8 cellular contexts compared by ENCODE assay signal in the genomic region with DNA sequence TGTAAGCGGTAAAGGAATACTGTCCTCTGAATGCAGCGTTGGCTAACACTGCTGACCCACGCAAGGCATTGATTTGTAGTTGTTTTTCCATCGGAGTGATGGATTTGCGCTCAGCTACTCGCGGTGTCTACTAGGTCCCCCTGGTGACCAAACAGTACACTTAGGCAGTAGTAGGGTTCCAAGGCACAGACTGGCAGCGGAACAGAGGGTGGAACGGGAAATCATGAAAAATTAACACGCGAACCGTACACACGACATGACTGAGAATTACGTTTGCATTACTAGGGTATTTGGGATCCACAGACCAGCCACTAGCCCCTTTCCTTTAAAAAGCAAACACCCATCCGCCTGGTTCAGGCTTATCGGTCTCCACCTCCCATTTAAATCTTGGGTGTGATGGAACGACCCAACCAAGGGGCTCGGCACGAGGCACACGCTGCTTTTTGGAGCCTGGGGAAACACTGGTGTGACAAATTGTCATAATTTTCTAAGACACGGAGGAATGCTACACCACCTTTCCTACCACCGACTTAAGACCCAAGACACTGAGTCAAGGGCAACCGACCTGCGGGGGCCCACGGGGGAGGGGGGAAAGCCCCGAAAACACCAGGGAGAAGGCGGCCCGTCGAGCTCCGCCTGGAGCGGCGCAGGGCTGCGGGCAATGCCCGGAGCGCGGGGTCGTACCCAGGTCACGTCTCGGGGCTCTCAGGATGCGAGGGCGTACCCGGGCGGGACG. TPM values are rescaled to one million over a fixed set of nuclear protein-coding genes. Genes with fewer than 3 reads are reported as not detected.
DNase-seq lines count a peak whose midpoint lies in the region; ATAC-seq and TF ChIP-seq lines count a peak whose summit lies in the region.

No MANE protein-coding gene starts in this region.

- H3K4me3 Mint-ChIP-seq in activated T-cell treated with anti-CD3 and anti-CD28 coated beads, Interleukin-2, amount 50 U/mL, for 72 hours = peak overlapping the region; percentile 93 to 95
- peak overlapping the region in 1 of 2 donors; percentile 95 for H3K4me3 Mint-ChIP-seq in stimulated activated naive B cell treated with anti-CD40 and anti-IgM and Interleukin-4, amounts not matched to agents 10 μg/mL and 1 μg/mL and 100 μg/mL, for 72 hours

- peak overlapping the region; percentile 93 to 98 (median 95) for H3K27ac ChIP-seq in esophagus squamous epithelium

- H3K36me3 ChIP-seq in NT2/D1 (ENCODE audit: insufficient read depth, insufficient read length, low read length) = no peaks in the 10 kb centered on the region
- no peaks in the 10 kb centered on the region for H3K36me3 ChIP-seq in esophagus squamous epithelium

- peak; percentile 76 for DNase-seq in Caki2 (ENCODE audit: low read depth)
- DNase-seq in GM20000 (ENCODE audit: low spot score) = peak; percentile 70
- DNase-seq in HS-27A (ENCODE audit: low read depth) = peak; percentile 73
- DNase-seq in NT2/D1 (ENCODE audit: low read depth, low spot score) = peak; percentile 42
- peak; percentile 64 to 67 for DNase-seq in activated T-cell treated with anti-CD3 and anti-CD28 coated beads, Interleukin-2, amount 50 U/mL, for 72 hours
- no peak for DNase-seq in esophagus squamous epithelium (lab: John Stamatoyannopoulos, UW)
- peak; percentile 85 for DNase-seq in myocyte (ENCODE audit: low read depth)
- peak; percentile 63 for DNase-seq in stimulated activated naive B cell treated with anti-CD40 and anti-IgM and Interleukin-4, amounts not matched to agents 10 μg/mL and 1 μg/mL and 100 μg/mL, for 72 hours

- H3K4me1 Mint-ChIP-seq in activated T-cell treated with anti-CD3 and anti-CD28 coated beads, Interleukin-2, amount 50 U/mL, for 72 hours (ENCODE audit: low read depth) = peaks cover 43% of the 10 kb centered on the region
- peaks cover 30 to 44% of the 10 kb centered on the region in 2 donors for H3K4me1 Mint-ChIP-seq in stimulated activated naive B cell treated with anti-CD40 and anti-IgM and Interleukin-4, amounts not matched to agents 10 μg/mL and 1 μg/mL and 100 μg/mL, for 72 hours

- H3K27me3 Mint-ChIP-seq in activated T-cell treated with anti-CD3 and anti-CD28 coated beads, Interleukin-2, amount 50 U/mL, for 72 hours (ENCODE audit: low read depth) = no peaks in the 10 kb centered on the region
- no peaks in the 10 kb centered on the region for H3K27me3 Mint-ChIP-seq in stimulated activated naive B cell treated with anti-CD40 and anti-IgM and Interleukin-4, amounts not matched to agents 10 μg/mL and 1 μg/mL and 100 μg/mL, for 72 hours

- 1% methylated on average over 17 of the region's 44 CpGs for WGBS in esophagus squamous epithelium, 2 donors

- peak overlapping the region; percentile 69 for H3K9ac ChIP-seq in NT2/D1 (ENCODE audit: insufficient read length, low read depth)

- H3K9me3 Mint-ChIP-seq in activated T-cell treated with anti-CD3 and anti-CD28 coated beads, Interleukin-2, amount 50 U/mL, for 72 hours = no peaks in the 10 kb centered on the region
- H3K9me3 Mint-ChIP-seq in stimulated activated naive B cell treated with anti-CD40 and anti-IgM and Interleukin-4, amounts not matched to agents 10 μg/mL and 1 μg/mL and 100 μg/mL, for 72 hours = no peaks in the 10 kb centered on the region

- H3K27ac Mint-ChIP-seq in activated T-cell treated with anti-CD3 and anti-CD28 coated beads, Interleukin-2, amount 50 U/mL, for 72 hours = peak overlapping the region; percentile 96
- H3K27ac Mint-ChIP-seq in stimulated activated naive B cell treated with anti-CD40 and anti-IgM and Interleukin-4, amounts not matched to agents 10 μg/mL and 1 μg/mL and 100 μg/mL, for 72 hours = peak overlapping the region; percentile 98

- peak; percentile 55 to 58 for ATAC-seq in activated T-cell treated with anti-CD3 and anti-CD28 coated beads, Interleukin-2, amount 50 U/mL, for 72 hours (replicated peaks in 1 of 2)
- peak; percentile 48 to 55 for ATAC-seq in stimulated activated naive B cell treated with anti-CD40 and anti-IgM and Interleukin-4, amounts not matched to agents 10 μg/mL and 1 μg/mL and 100 μg/mL, for 72 hours (replicated peaks)

- no peaks in the 10 kb centered on the region for H3K9me3 ChIP-seq in NT2/D1 (ENCODE audit: insufficient read depth, low read length)
- no peaks in the 10 kb centered on the region for H3K9me3 ChIP-seq in esophagus squamous epithelium

- peaks cover 8% of the 10 kb centered on the region for H3K27me3 ChIP-seq in NT2/D1 (ENCODE audit: insufficient read depth, insufficient read length)
- H3K27me3 ChIP-seq in esophagus squamous epithelium = no peaks in the 10 kb centered on the region

- in situ Hi-C loops in Caki2 (cut with HindIII; ENCODE audit: low pct_unique_long_range_greater_than_20kb, low sequenced_read_pairs) = no loop called here

- intact Hi-C loops in esophagus squamous epithelium (cut with DNase I) = loop anchor here (10.0 kb wide), 1 partner anchor 106 kb away; no protein-coding TSS in a partner anchor

- H3K4me3 ChIP-seq in NT2/D1 (ENCODE audit: insufficient read length, low read depth) (peak overlapping the region; percentile 67), esophagus squamous epithelium (peak overlapping the region; percentile 72 to 96 (median 88))

- TF ChIP-seq POLR2A in esophagus squamous epithelium (IDR thresholded peaks at IDR 0.05) = peak in 1 of 4 donors; percentile 44

- no peaks in the 10 kb centered on the region for H3K4me1 ChIP-seq in NT2/D1 (ENCODE audit: insufficient read depth, insufficient read length)
- H3K4me1 ChIP-seq in esophagus squamous epithelium = peaks cover 0 to 59% (median 5%) of the 10 kb centered on the region in 3 donors

- H3K36me3 Mint-ChIP-seq in activated T-cell treated with anti-CD3 and anti-CD28 coated beads, Interleukin-2, amount 50 U/mL, for 72 hours (ENCODE audit: insufficient read depth in 2 of 2) = peaks cover 2 to 5% of the 10 kb centered on the region in 2 donors
- H3K36me3 Mint-ChIP-seq in stimulated activated naive B cell treated with anti-CD40 and anti-IgM and Interleukin-4, amounts not matched to agents 10 μg/mL and 1 μg/mL and 100 μg/mL, for 72 hours = peaks cover 12 to 23% of the 10 kb centered on the region in 2 donors

- peak; percentile 70 for TF ChIP-seq CTCF in GM20000 (IDR thresholded peaks at IDR 0.05; ENCODE audit: extremely low read depth, missing control alignments)
- peak; percentile 53 to 76 (median 62) for TF ChIP-seq CTCF in esophagus squamous epithelium (IDR thresholded peaks at IDR 0.05)

RNA-seq across cellular contexts. Expression of gene DIPK1A, which starts 0.7 kb away (rescaled TPM):
- total RNA-seq in Caki2 (2014; rRNA removed; shearing (Covaris generic); ENCODE audit: low replicate concordance) = 8.6 TPM in 2 replicates
- total RNA-seq in activated T-cell treated with anti-CD3 and anti-CD28 coated beads, Interleukin-2, amount 50 U/mL, for 72 hours = 1 to 10 TPM; 8.4 to 9.3 TPM
- total RNA-seq in esophagus squamous epithelium = 1 to 10 TPM; 3.1 to 9.9 (median 4.9) TPM
- 28.4 and 28.5 TPM in 2 replicates for total RNA-seq in myocyte
- polyA plus RNA-seq in myocyte (2012) = 14.2 TPM
